ENCODE assay signal across 11 cellular contexts in the genomic region with DNA sequence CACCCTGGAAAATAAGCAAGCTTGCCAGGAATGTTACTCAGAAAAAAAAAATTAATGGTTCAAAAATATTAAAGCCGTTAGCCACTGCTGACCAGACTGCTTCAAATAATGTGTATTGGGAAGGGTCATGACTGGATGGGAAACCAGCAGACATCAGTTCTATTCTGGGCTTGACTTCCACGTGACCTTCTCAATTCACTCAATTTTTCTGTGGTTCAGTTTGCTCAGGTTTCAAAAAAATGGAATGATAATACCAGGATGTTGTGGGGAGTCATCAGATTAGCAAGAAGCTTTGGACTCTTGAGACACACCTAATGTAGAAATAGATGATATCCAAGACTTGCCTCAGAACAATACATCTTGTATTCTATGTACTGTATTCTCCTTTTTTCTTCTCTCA.
DNase-seq lines count a peak whose midpoint lies in the region; ATAC-seq and TF ChIP-seq lines count a peak whose summit lies in the region.
"Had no signal": no experiment of that assay in that cellular context is flagged by ENCODE, and none has a peak within 500 bp of the region (broad histone marks: within the 10 kb centered on the region; RNA-seq: fewer than 3 reads in every experiment).

No MANE protein-coding gene starts in this region.

- no peaks in the 10 kb centered on the region for H3K9me3 ChIP-seq in BLaER1 treated with 17β-estradiol and CSF1 and Interleukin-3, amounts not matched to agents 10 nM and 100 nM (replicated peaks in 1 of 11)
- H3K9me3 ChIP-seq in HUES64 (ENCODE audit: insufficient read depth, low read depth, low read length) (no peaks in the 10 kb centered on the region), mammary epithelial cell (replicated peaks; ENCODE audit: insufficient read depth, low read length) (no peaks in the 10 kb centered on the region), esophagus muscularis mucosa (no peaks in the 10 kb centered on the region)
- H3K9me3 ChIP-seq: psoas muscle had no signal

- no peak overlapping the region for H3K4me3 ChIP-seq in BLaER1 treated with 17β-estradiol and CSF1 and Interleukin-3, amounts not matched to agents 10 nM and 100 nM
- no peak overlapping the region for H3K4me3 ChIP-seq in HUES64 (ENCODE audit: low read length)
- H3K4me3 ChIP-seq in mammary epithelial cell (replicated peaks in 1 of 3; ENCODE audit: insufficient read depth in 1 of 3, low read depth in 2 of 3, low read length in 3 of 3): no peak overlapping the region
- H3K4me3 ChIP-seq in esophagus muscularis mucosa: no peak overlapping the region
- H3K4me3 ChIP-seq in dorsolateral prefrontal cortex: no peak overlapping the region
- H3K4me3 ChIP-seq: K562, psoas muscle had no signal

- no peak for TF ChIP-seq EP300 in esophagus muscularis mucosa (IDR thresholded peaks at IDR 0.05)

- no peak for ATAC-seq in GM18909 (IDR thresholded peaks at IDR 0.05; ENCODE audit: poor library complexity, unreplicated experiment)
- ATAC-seq: K562, psoas muscle had no signal

- H2AFZ ChIP-seq in mammary epithelial cell (ENCODE audit: low read depth, low read length): no peak overlapping the region

- BruUV-seq in mammary epithelial cell (replicated peaks; lab: Mats Ljungman, UMichigan): no TSS peak

- in situ Hi-C loops in mammary epithelial cell (cut with MboI; ENCODE audit: low sequenced_read_pairs in 2 of 2): no loop called here
- in situ Hi-C loops in GM13976 (cut with MboI; ENCODE audit: low sequenced_read_pairs, unreplicated experiment): no loop called here

- TF ChIP-seq POLR2A in esophagus muscularis mucosa (IDR thresholded peaks at IDR 0.05; ENCODE audit: low read depth): no peak

- no peak for TF ChIP-seq CTCF in mammary epithelial cell (conservative IDR thresholded peaks at IDR 0.05 in 1 of 2, IDR thresholded peaks at IDR 0.05 in 1 of 2; ENCODE audit: extremely low read depth in 1 of 2, insufficient read depth in 1 of 2, low read depth in 1 of 2, low read length in 2 of 2)
- TF ChIP-seq CTCF in esophagus muscularis mucosa (IDR thresholded peaks at IDR 0.05): no peak
- no peak for TF ChIP-seq CTCF in dorsolateral prefrontal cortex (IDR thresholded peaks at IDR 0.05 in 54 of 56, conservative IDR thresholded peaks at IDR 0.05 in 2 of 56; ENCODE audit: low read depth in 1 of 56, partially characterized antibody in 56 of 56)
- TF ChIP-seq CTCF in GM13976 (IDR thresholded peaks at IDR 0.05; ENCODE audit: borderline replicate concordance, control extremely low read depth, extremely low read depth, insufficient read depth, missing control alignments): no peak

- no peaks in the 10 kb centered on the region for H3K79me2 ChIP-seq in mammary epithelial cell (ENCODE audit: insufficient read depth, low read length)

- no peaks in the 10 kb centered on the region for H3K36me3 ChIP-seq in BLaER1 treated with 17β-estradiol and CSF1 and Interleukin-3, amounts not matched to agents 10 nM and 100 nM
- no peaks in the 10 kb centered on the region for H3K36me3 ChIP-seq in HUES64 (ENCODE audit: insufficient read depth, low read length)
- H3K36me3 ChIP-seq in mammary epithelial cell (ENCODE audit: insufficient read depth, low read length): no peaks in the 10 kb centered on the region
- H3K36me3 ChIP-seq in esophagus muscularis mucosa: no peaks in the 10 kb centered on the region

- H4K20me1 ChIP-seq in BLaER1 treated with 17β-estradiol and CSF1 and Interleukin-3, amounts not matched to agents 10 nM and 100 nM: no peaks in the 10 kb centered on the region
- H4K20me1 ChIP-seq in mammary epithelial cell (ENCODE audit: insufficient read depth, low read length): no peaks in the 10 kb centered on the region

- DNase-seq in mammary epithelial cell (peak; percentile 78), kidney tubule cell (ENCODE audit: low spot score) (peak; percentile 67), esophagus muscularis mucosa (ENCODE audit: extremely low spot score) (no peak), dorsolateral prefrontal cortex (no peak), GM13976 (ENCODE audit: low spot score) (no peak)
- DNase-seq: DMS 273 treated with DMSO at 0.1 percent for 48 hours, psoas muscle had no signal

- H3K4me1 ChIP-seq in BLaER1 treated with 17β-estradiol and CSF1 and Interleukin-3, amounts not matched to agents 10 nM and 100 nM: peaks cover 4 to 45% (median 21%) of the 10 kb centered on the region in 10 experiments; a peak in 17 of 20 replicates
- H3K4me1 ChIP-seq in HUES64 (ENCODE audit: insufficient read depth, low read length): peaks cover 25% of the 10 kb centered on the region
- peaks cover 25% of the 10 kb centered on the region for H3K4me1 ChIP-seq in mammary epithelial cell (ENCODE audit: insufficient read depth, low read length)
- H3K4me1 ChIP-seq in esophagus muscularis mucosa: peaks cover 0 to 11% (median 6%) of the 10 kb centered on the region in 4 donors
- H3K4me1 ChIP-seq: psoas muscle had no signal

- intact Hi-C loops in mammary epithelial cell (cut with micrococcal nuclease) (loop anchor here (1.0 to 5.0 kb wide), 6 partner anchors 120 to 513 kb away; no protein-coding TSS in a partner anchor), esophagus muscularis mucosa (cut with DNase I) (no loop called here), dorsolateral prefrontal cortex (cut with DNase I) (no loop called here)

- peak overlapping the region in 2 of 11 experiments; percentile 11 to 12; a peak in 2 of 22 replicates for H3K27ac ChIP-seq in BLaER1 treated with 17β-estradiol and CSF1 and Interleukin-3, amounts not matched to agents 10 nM and 100 nM
- H3K27ac ChIP-seq in HUES64 (ENCODE audit: low read depth, low read length) (peak overlapping the region; percentile 70), mammary epithelial cell (ENCODE audit: insufficient read depth, low read depth, low read length) (peak overlapping the region; percentile 83), esophagus muscularis mucosa (replicated peaks in 1 of 4) (no peak overlapping the region), dorsolateral prefrontal cortex (no peak overlapping the region)
- H3K27ac ChIP-seq: psoas muscle had no signal

- CTCF ChIA-PET in mammary epithelial cell (lab: Charles Lee; ENCODE audit: low non-redundant PET): interaction anchor here (0.7 kb wide), 1 partner anchor 24 kb away, joined by 10 read pairs; no protein-coding TSS in a partner anchor

- no peak overlapping the region for H3K9ac ChIP-seq in BLaER1 treated with 17β-estradiol and CSF1 and Interleukin-3, amounts not matched to agents 10 nM and 100 nM
- H3K9ac ChIP-seq in HUES64 (ENCODE audit: low read depth, low read length) (peak overlapping the region; percentile 21; the same call in 1 of the 2 replicates), mammary epithelial cell (ENCODE audit: insufficient read depth, low read length) (no peak overlapping the region)

- peak overlapping the region in 6 of 11 experiments; percentile 3 to 80 (median 50); a peak in 9 of 22 replicates for H3K4me2 ChIP-seq in BLaER1 treated with 17β-estradiol and CSF1 and Interleukin-3, amounts not matched to agents 10 nM and 100 nM
- H3K4me2 ChIP-seq in mammary epithelial cell (ENCODE audit: insufficient read depth, low read depth, low read length): peak overlapping the region; percentile 70

- no peaks in the 10 kb centered on the region for H3K27me3 ChIP-seq in BLaER1 treated with 17β-estradiol and CSF1 and Interleukin-3, amounts not matched to agents 10 nM and 100 nM
- H3K27me3 ChIP-seq in HUES64 (ENCODE audit: insufficient read depth, low read length) (no peaks in the 10 kb centered on the region), mammary epithelial cell (ENCODE audit: insufficient read depth, low read length) (no peaks in the 10 kb centered on the region), esophagus muscularis mucosa (no peaks in the 10 kb centered on the region), dorsolateral prefrontal cortex (no peaks in the 10 kb centered on the region)

- WGBS in HUES64: 63% methylated on average over 2 of the region's 2 CpGs
- WGBS in mammary epithelial cell (ENCODE audit: low coverage, missing lambda C conversion rate): 6% methylated on average over 2 of the region's 2 CpGs
- WGBS in esophagus muscularis mucosa: 41% methylated on average over 2 of the region's 2 CpGs

- dilution Hi-C loops in mammary epithelial cell (cut with HindIII; ENCODE audit: low sequenced_read_pairs): no loop called here

Comparison
In these comparisons a context has a peak if more than half of its experiments do, and no peak if none do; other contexts are left out.
1. H3K27ac ChIP-seq: peak in HUES64 (single experiment) and mammary epithelial cell (single experiment); none in esophagus muscularis mucosa (0 of 4) and dorsolateral prefrontal cortex (0 of 59).
2. DNase-seq: peak in mammary epithelial cell (single experiment) and kidney tubule cell (single experiment); none in esophagus muscularis mucosa (single experiment), dorsolateral prefrontal cortex (0 of 10) and GM13976 (single experiment).